ENCODE assay signal across 8 cellular contexts in the genomic region with DNA sequence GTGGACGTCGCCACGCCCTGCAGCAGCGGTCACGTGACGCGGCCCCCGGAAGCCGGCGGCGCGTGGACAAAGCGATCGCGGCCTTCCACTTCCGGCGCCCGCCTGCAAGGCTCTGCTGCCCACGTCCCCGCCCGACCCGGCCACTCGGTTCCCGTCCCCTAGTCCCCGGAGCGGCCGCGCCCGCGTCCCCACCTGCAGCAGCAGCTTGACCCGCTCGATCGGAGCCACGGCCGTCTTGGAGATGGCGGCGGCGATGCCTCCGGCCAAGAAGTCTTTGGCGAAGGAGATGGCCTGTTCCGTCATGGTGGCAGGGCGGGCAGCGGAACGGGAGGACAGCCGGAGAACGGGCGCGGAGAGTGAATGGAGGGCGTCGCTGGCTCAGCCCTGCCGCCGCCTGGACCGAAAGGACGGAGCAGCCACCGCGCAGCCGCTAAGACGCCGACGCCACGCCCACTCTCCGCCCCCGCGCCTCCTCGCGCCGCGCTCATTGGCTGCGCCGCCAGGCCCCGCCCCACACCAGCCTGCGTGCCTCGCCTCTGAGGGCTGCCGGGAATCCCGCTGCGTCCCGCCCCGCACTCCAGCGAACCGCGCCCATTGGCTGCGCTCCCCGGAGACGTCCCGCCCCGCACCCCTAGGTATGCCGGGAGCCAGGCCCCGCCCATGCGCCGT. TPM values are rescaled to one million over a fixed set of nuclear protein-coding genes. Genes with fewer than 3 reads are reported as not detected.
DNase-seq lines count a peak whose midpoint lies in the region; FAIRE-seq and TF ChIP-seq lines count a peak whose summit lies in the region.

A gene (minus strand): TSS at position 407 of the 669 bp plus-strand sequence. CDS start 104 bp downstream, at position 303.

- TF ChIP-seq POLR2A in H54 (IDR thresholded peaks at IDR 0.05; ENCODE audit: low read depth, low read length) (peak; percentile 82), ovary (IDR thresholded peaks at IDR 0.05) (peak; percentile 91), tibial nerve (IDR thresholded peaks at IDR 0.05) (peak; percentile 86 to 87)

- no peaks in the 10 kb centered on the region for H3K27me3 ChIP-seq in MM.1S (replicated peaks; ENCODE audit: insufficient read depth, low read length)
- no peaks in the 10 kb centered on the region for H3K27me3 ChIP-seq in ovary
- no peaks in the 10 kb centered on the region for H3K27me3 ChIP-seq in tibial nerve

- H3K4me3 ChIP-seq in MM.1S (ENCODE audit: low read length) (peak within 1 kb of the TSS; percentile 98), ovary (peak within 1 kb of the TSS; percentile 98), tibial nerve (peak within 1 kb of the TSS; percentile 85 to 100 (median 92))

- H3K4me3 Mint-ChIP-seq in activated T-helper 2 cell treated with anti-CD3 and anti-CD28 coated beads, Interferon-gamma antibody, Interleukin-2, Interleukin-4, amounts not matched to agents 10 μg/mL and 5 μg/mL and 100 μg/mL, durations not matched to agents 14 hours and 24 hours and 36 hours (ENCODE audit: low read depth), result peak within 1 kb of the TSS; percentile 95

- WGBS in ovary, 3 donors, result 0% methylated on average over 25 to 90 of the region's 90 CpGs
- WGBS in tibial nerve, 2 donors, result 0 to 1% methylated on average over 9 to 53 of the region's 90 CpGs

- FAIRE-seq in H54 (lab: Jason Lieb, UNC), result no peak

- peak within 1 kb of the TSS; percentile 93 for H3K4me2 ChIP-seq in MM.1S (ENCODE audit: low read depth, low read length)

- H3K27ac ChIP-seq in MM.1S (ENCODE audit: low read length) (peak within 1 kb of the TSS; percentile 95), ovary (peak within 1 kb of the TSS; percentile 98 to 100), tibial nerve (peak within 1 kb of the TSS; percentile 96 to 98 (median 97))

- H3K9me3 ChIP-seq in MM.1S (replicated peaks; ENCODE audit: insufficient read depth, low read length) (no peaks in the 10 kb centered on the region), ovary (no peaks in the 10 kb centered on the region), tibial nerve (no peaks in the 10 kb centered on the region)

- peaks cover 26% of the 10 kb centered on the region for H3K4me1 Mint-ChIP-seq in activated T-helper 2 cell treated with anti-CD3 and anti-CD28 coated beads, Interferon-gamma antibody, Interleukin-2, Interleukin-4, amounts not matched to agents 10 μg/mL and 5 μg/mL and 100 μg/mL, durations not matched to agents 14 hours and 24 hours and 36 hours (ENCODE audit: low read depth)

- DNase-seq in ELR (ENCODE audit: low read depth), result peak; percentile 97
- peak; percentile 80 for DNase-seq in H54 (ENCODE audit: insufficient read length, low spot score)
- DNase-seq in MM.1S, result peak; percentile 94
- DNase-seq in activated T-helper 2 cell treated with anti-CD3 and anti-CD28 coated beads, Interferon-gamma antibody, Interleukin-2, Interleukin-4, amounts not matched to agents 10 μg/mL and 5 μg/mL and 100 μg/mL, durations not matched to agents 14 hours and 24 hours and 36 hours (ENCODE audit: low spot score), result peak; percentile 99
- peak; percentile 99 for DNase-seq in germinal center (ENCODE audit: low spot score)
- peak; percentile 99 to 100 (median 99) for DNase-seq in ovary
- peak; percentile 96 to 97 for DNase-seq in tibial nerve (ENCODE audit: low spot score in 2 of 2)
- DNase-seq in C1 segment of cervical spinal cord (lab: John Stamatoyannopoulos, UW), result no peak

- intact Hi-C loops in activated T-helper 2 cell treated with anti-CD3 and anti-CD28 coated beads, Interferon-gamma antibody, Interleukin-2, Interleukin-4, amounts not matched to agents 10 μg/mL and 5 μg/mL and 100 μg/mL, durations not matched to agents 14 hours and 24 hours and 36 hours (cut with micrococcal nuclease), result loop anchor here (1.0 to 5.0 kb wide), 6 partner anchors 61 to 1073 kb away; a partner anchor contains a TSS
- intact Hi-C loops in ovary (cut with DNase I), result loop anchor here in 1 of 4 donors (1.0 to 2.0 kb wide), 2 partner anchors 61 to 1073 kb away; a partner anchor contains a TSS

- TF ChIP-seq EP300 in ovary (IDR thresholded peaks at IDR 0.05), result peak; percentile 8
- peak; percentile 40 to 82 for TF ChIP-seq EP300 in tibial nerve (IDR thresholded peaks at IDR 0.05)

- no peaks in the 10 kb centered on the region for H3K9me2 ChIP-seq in MM.1S (replicated peaks; ENCODE audit: insufficient read depth, low read length)

- H3K9ac ChIP-seq in MM.1S (ENCODE audit: low read length), result peak within 1 kb of the TSS; percentile 100

- H3K27ac Mint-ChIP-seq in activated T-helper 2 cell treated with anti-CD3 and anti-CD28 coated beads, Interferon-gamma antibody, Interleukin-2, Interleukin-4, amounts not matched to agents 10 μg/mL and 5 μg/mL and 100 μg/mL, durations not matched to agents 14 hours and 24 hours and 36 hours, result peak within 1 kb of the TSS; percentile 95

- H3K36me3 Mint-ChIP-seq in activated T-helper 2 cell treated with anti-CD3 and anti-CD28 coated beads, Interferon-gamma antibody, Interleukin-2, Interleukin-4, amounts not matched to agents 10 μg/mL and 5 μg/mL and 100 μg/mL, durations not matched to agents 14 hours and 24 hours and 36 hours (ENCODE audit: low read depth), result peaks cover 64% of the 10 kb centered on the region

- H3K36me3 ChIP-seq in MM.1S (replicated peaks; ENCODE audit: insufficient read depth, low read length) (peaks cover 9% of the 10 kb centered on the region), ovary (no peaks in the 10 kb centered on the region), tibial nerve (peaks cover 0 to 46% (median 26%) of the 10 kb centered on the region in 3 donors)

- H3K79me2 ChIP-seq in MM.1S (ENCODE audit: low read length), result peaks cover 77% of the 10 kb centered on the region

- TF ChIP-seq CTCF in MM.1S (IDR thresholded peaks at IDR 0.05; ENCODE audit: low read length) (no peak), ovary (IDR thresholded peaks at IDR 0.05) (peak in 2 of 3 donors; percentile 32 to 53), tibial nerve (IDR thresholded peaks at IDR 0.05) (peak in 2 of 5 experiments; percentile 8 to 61)

- H3K27me3 Mint-ChIP-seq in activated T-helper 2 cell treated with anti-CD3 and anti-CD28 coated beads, Interferon-gamma antibody, Interleukin-2, Interleukin-4, amounts not matched to agents 10 μg/mL and 5 μg/mL and 100 μg/mL, durations not matched to agents 14 hours and 24 hours and 36 hours (ENCODE audit: low read depth), result no peaks in the 10 kb centered on the region

- peaks cover 35% of the 10 kb centered on the region; the same call in 1 of the 2 replicates for H4K20me1 ChIP-seq in MM.1S (ENCODE audit: insufficient read depth, low read length)

- H2AFZ ChIP-seq in MM.1S (ENCODE audit: low read length), result no peak within 1 kb of the TSS

- H3K4me1 ChIP-seq in MM.1S (ENCODE audit: low read length) (no peaks in the 10 kb centered on the region), ovary (ENCODE audit: insufficient read depth) (peaks cover 16% of the 10 kb centered on the region), tibial nerve (peaks cover 0 to 62% (median 23%) of the 10 kb centered on the region in 4 donors)

- H3K9me3 Mint-ChIP-seq in activated T-helper 2 cell treated with anti-CD3 and anti-CD28 coated beads, Interferon-gamma antibody, Interleukin-2, Interleukin-4, amounts not matched to agents 10 μg/mL and 5 μg/mL and 100 μg/mL, durations not matched to agents 14 hours and 24 hours and 36 hours, result no peaks in the 10 kb centered on the region

- peaks cover 9% of the 10 kb centered on the region for H3F3A ChIP-seq in MM.1S (ENCODE audit: insufficient read depth, low read length)

RNA-seq across cellular contexts. Expression of the gene that starts here (rescaled TPM):
- 318 and 325 TPM in 2 replicates for total RNA-seq in activated T-helper 2 cell treated with anti-CD3 and anti-CD28 coated beads, Interferon-gamma antibody, Interleukin-2, Interleukin-4, amounts not matched to agents 10 μg/mL and 5 μg/mL and 100 μg/mL, durations not matched to agents 14 hours and 24 hours and 36 hours
- total RNA-seq in ovary, result 100 to 1,000 TPM; 473 to 630 (median 519) TPM
- 100 to 1,000 TPM; 105 to 703 TPM for polyA plus RNA-seq in ovary
- total RNA-seq in tibial nerve, result 100 to 1,000 TPM; 220 to 291 (median 250) TPM

Comparison
In these comparisons a context has a peak if more than half of its experiments do, and no peak if none do; other contexts are left out.
1. DNase-seq: peak in ELR (single experiment), H54 (single experiment), MM.1S (single experiment), activated T-helper 2 cell treated with anti-CD3 and anti-CD28 coated beads, Interferon-gamma antibody, Interleukin-2, Interleukin-4, amounts not matched to agents 10 μg/mL and 5 μg/mL and 100 μg/mL, durations not matched to agents 14 hours and 24 hours and 36 hours (single experiment), germinal center (single experiment), ovary (5 of 5) and tibial nerve (2 of 2); none in C1 segment of cervical spinal cord (0 of 14).
2. Peak in every context shown above with its lines, with median percentiles within 50 percentile points of each other: POLR2A ChIP-seq, H3K27ac ChIP-seq and H3K4me3 ChIP-seq.